Comparison of ENCODE assay signal across 13 cellular contexts in genomic region chr19:16369306-16369663, GRCh38. TPM values are rescaled to one million over a fixed set of nuclear protein-coding genes. Genes with fewer than 3 reads are reported as not detected.
DNase-seq lines count a peak whose midpoint lies in the region; ATAC-seq and TF ChIP-seq lines count a peak whose summit lies in the region.
"Had no signal": no experiment of that assay in that cellular context is flagged by ENCODE, and none has a peak within 500 bp of the region (broad histone marks: within the 10 kb centered on the region; RNA-seq: fewer than 3 reads in every experiment).

No MANE protein-coding gene starts in this region.

- no peak overlapping the region for H3K4me3 Mint-ChIP-seq in CD4-positive, CD25-positive, alpha-beta regulatory T cell
- H3K4me3 Mint-ChIP-seq in activated T-helper 17 cell treated with anti-CD3 and anti-CD28 coated beads, Interleukin-2, amount 50 U/mL, for 72 hours = no peak overlapping the region

- H3K9me3 ChIP-seq in BLaER1 (no peaks in the 10 kb centered on the region), KOPT-K1 (ENCODE audit: insufficient read depth, low read length, poor library complexity, severe bottlenecking) (no peaks in the 10 kb centered on the region), osteoblast (ENCODE audit: low read depth, low read length) (no peaks in the 10 kb centered on the region), heart left ventricle (no peaks in the 10 kb centered on the region)
- no peaks in the 10 kb centered on the region for H3K9me3 ChIP-seq in CD4-positive, CD25-positive, alpha-beta regulatory T cell (ENCODE audit: control insufficient read depth in 2 of 2, low read length in 2 of 2)

- H3K4me3 ChIP-seq in BLaER1 (no peak overlapping the region), osteoblast (ENCODE audit: insufficient read depth, low read length) (no peak overlapping the region), heart left ventricle (no peak overlapping the region)
- peak overlapping the region; percentile 82 for H3K4me3 ChIP-seq in CD4-positive, CD25-positive, alpha-beta regulatory T cell (ENCODE audit: low read depth, low read length)

- peaks cover 95% of the 10 kb centered on the region for H3K4me1 ChIP-seq in BLaER1
- H3K4me1 ChIP-seq in CD4-positive, CD25-positive, alpha-beta regulatory T cell (ENCODE audit: control insufficient read depth, insufficient read depth, low read length, poor library complexity, severe bottlenecking) = peaks cover 98% of the 10 kb centered on the region
- H3K4me1 ChIP-seq in osteoblast (ENCODE audit: insufficient read depth, low read length) = peaks cover 16% of the 10 kb centered on the region
- H3K4me1 ChIP-seq in heart left ventricle = peaks cover 0 to 99% (median 33%) of the 10 kb centered on the region in 12 donors

- H4K20me1 ChIP-seq in BLaER1 = peaks cover 93% of the 10 kb centered on the region
- H4K20me1 ChIP-seq in osteoblast (ENCODE audit: insufficient read depth, low read length) = peaks cover 31% of the 10 kb centered on the region

- H3K79me2 ChIP-seq in osteoblast (ENCODE audit: insufficient read depth, low read length) = peaks cover 3% of the 10 kb centered on the region

- peaks cover 24% of the 10 kb centered on the region for H3K36me3 ChIP-seq in BLaER1
- no peaks in the 10 kb centered on the region for H3K36me3 ChIP-seq in CD4-positive, CD25-positive, alpha-beta regulatory T cell (ENCODE audit: control insufficient read depth, insufficient read depth, low read length)
- H3K36me3 ChIP-seq in KOPT-K1 (ENCODE audit: insufficient read depth, low read length) = no peaks in the 10 kb centered on the region
- H3K36me3 ChIP-seq in osteoblast (ENCODE audit: insufficient read depth, low read length) = no peaks in the 10 kb centered on the region
- peaks cover 0 to 26% (median 6%) of the 10 kb centered on the region in 9 donors for H3K36me3 ChIP-seq in heart left ventricle

- no peak for DNase-seq in CD4-positive, CD25-positive, alpha-beta regulatory T cell
- DNase-seq in osteoblast (ENCODE audit: insufficient read length, low spot score, missing footprints) = peak; percentile 42
- no peak for DNase-seq in heart left ventricle
- DNase-seq in stimulated activated CD4-positive, alpha-beta T cell treated with anti-CD3 and anti-CD28 coated beads, Interleukin-15, amount 100 ng/mL, for 24 hours = no peak
- DNase-seq: GF-D8, NCI-H1436 treated with DMSO at 0.1 percent for 48 hours, NCI-H226, PC-3 had no signal

- intact Hi-C loops in heart left ventricle (cut with DNase I) = no loop called here

- H3K4me1 Mint-ChIP-seq in CD4-positive, CD25-positive, alpha-beta regulatory T cell = peaks cover 15 to 45% (median 31%) of the 10 kb centered on the region in 4 donors
- H3K4me1 Mint-ChIP-seq in activated T-helper 17 cell treated with anti-CD3 and anti-CD28 coated beads, Interleukin-2, amount 50 U/mL, for 72 hours = peaks cover 51% of the 10 kb centered on the region

- H3K27me3 ChIP-seq in BLaER1 (peaks cover 26% of the 10 kb centered on the region), osteoblast (ENCODE audit: insufficient read depth, low read length) (no peaks in the 10 kb centered on the region), heart left ventricle (no peaks in the 10 kb centered on the region)
- H3K27me3 ChIP-seq in CD4-positive, CD25-positive, alpha-beta regulatory T cell (ENCODE audit: control insufficient read depth, insufficient read depth, low read length) = no peaks in the 10 kb centered on the region

- H3K9me3 Mint-ChIP-seq in CD4-positive, CD25-positive, alpha-beta regulatory T cell = no peaks in the 10 kb centered on the region
- H3K9me3 Mint-ChIP-seq in activated T-helper 17 cell treated with anti-CD3 and anti-CD28 coated beads, Interleukin-2, amount 50 U/mL, for 72 hours = no peaks in the 10 kb centered on the region
- H3K9me3 Mint-ChIP-seq: IgD-negative memory B cell had no signal

- no peaks in the 10 kb centered on the region for H3K36me3 Mint-ChIP-seq in CD4-positive, CD25-positive, alpha-beta regulatory T cell
- peaks cover 26% of the 10 kb centered on the region for H3K36me3 Mint-ChIP-seq in activated T-helper 17 cell treated with anti-CD3 and anti-CD28 coated beads, Interleukin-2, amount 50 U/mL, for 72 hours (ENCODE audit: low read depth)
- H3K36me3 Mint-ChIP-seq: IgD-negative memory B cell had no signal

- TF ChIP-seq POLR2A in heart left ventricle (IDR thresholded peaks at IDR 0.05) = no peak

- H2AFZ ChIP-seq in osteoblast (ENCODE audit: low read length) = no peak overlapping the region

- TF ChIP-seq CTCF in osteoblast (IDR thresholded peaks at IDR 0.05; ENCODE audit: extremely low read depth, low read depth, low read length) = no peak
- TF ChIP-seq CTCF in heart left ventricle (IDR thresholded peaks at IDR 0.05) = no peak

- no peak overlapping the region for H3K27ac ChIP-seq in BLaER1
- H3K27ac ChIP-seq in CD4-positive, CD25-positive, alpha-beta regulatory T cell (ENCODE audit: insufficient read depth, low read length, poor library complexity, severe bottlenecking) = peak overlapping the region; percentile 93
- peak overlapping the region; percentile 84 for H3K27ac ChIP-seq in KOPT-K1 (ENCODE audit: low read depth, low read length, poor library complexity, severe bottlenecking)
- no peak overlapping the region for H3K27ac ChIP-seq in osteoblast (ENCODE audit: low read depth, low read length)
- H3K27ac ChIP-seq in heart left ventricle = peak overlapping the region in 1 of 12 donors; percentile 87
- H3K27ac ChIP-seq: C4-2B had no signal

- H3K4me2 ChIP-seq in BLaER1 (peak overlapping the region; percentile 82), osteoblast (ENCODE audit: insufficient read depth, low read length) (no peak overlapping the region)

- WGBS in heart left ventricle, 4 donors = 70 to 89% (median 84%) methylated on average over 3 of the region's 3 CpGs

- peaks cover 6% of the 10 kb centered on the region for H3K27me3 Mint-ChIP-seq in CD4-positive, CD25-positive, alpha-beta regulatory T cell
- peaks cover 4% of the 10 kb centered on the region for H3K27me3 Mint-ChIP-seq in activated T-helper 17 cell treated with anti-CD3 and anti-CD28 coated beads, Interleukin-2, amount 50 U/mL, for 72 hours
- H3K27me3 Mint-ChIP-seq: IgD-negative memory B cell had no signal

- H3K27ac Mint-ChIP-seq in CD4-positive, CD25-positive, alpha-beta regulatory T cell = no peak overlapping the region
- H3K27ac Mint-ChIP-seq in activated T-helper 17 cell treated with anti-CD3 and anti-CD28 coated beads, Interleukin-2, amount 50 U/mL, for 72 hours = no peak overlapping the region
- H3K27ac Mint-ChIP-seq: IgD-negative memory B cell had no signal

- ATAC-seq in CD4-positive, CD25-positive, alpha-beta regulatory T cell (ENCODE audit: low read depth in 2 of 2) = no peak
- ATAC-seq in heart left ventricle = no peak
- ATAC-seq in activated T-helper 17 cell treated with anti-CD3 and anti-CD28 coated beads, Interleukin-2, amount 50 U/mL, for 72 hours (replicated peaks) = no peak
- ATAC-seq: PC-3 had no signal

- no peak overlapping the region for H3K9ac ChIP-seq in BLaER1

RNA-seq across cellular contexts. Expression of gene KLF2, which starts 44.7 kb away (rescaled TPM):
- total RNA-seq in CD4-positive, CD25-positive, alpha-beta regulatory T cell = 725 TPM
- 100 to 1,000 TPM in 2 of 4 donors, 10 to 100 TPM in 2; 95.1 to 139 (median 118) TPM for polyA plus RNA-seq in CD4-positive, CD25-positive, alpha-beta regulatory T cell
- total RNA-seq in osteoblast = 11.2 and 16.6 TPM in 2 replicates
- 10 to 100 TPM; 28.0 to 87.2 (median 45.0) TPM for total RNA-seq in heart left ventricle
- polyA plus RNA-seq in heart left ventricle = 10 to 100 TPM; 14.4 to 24.2 TPM
- 1 to 10 TPM; 1.9 to 9.9 TPM for total RNA-seq in activated T-helper 17 cell treated with anti-CD3 and anti-CD28 coated beads, Interleukin-2, amount 50 U/mL, for 72 hours

Comparison
In these comparisons a context has a peak if more than half of its experiments do, and no peak if none do; other contexts are left out.
1. H3K27ac ChIP-seq: peak in CD4-positive, CD25-positive, alpha-beta regulatory T cell (single experiment) and KOPT-K1 (single experiment); none in BLaER1 (single experiment) and osteoblast (single experiment).